Comparison of ENCODE assay signal across 13 cellular contexts in the genomic region with DNA sequence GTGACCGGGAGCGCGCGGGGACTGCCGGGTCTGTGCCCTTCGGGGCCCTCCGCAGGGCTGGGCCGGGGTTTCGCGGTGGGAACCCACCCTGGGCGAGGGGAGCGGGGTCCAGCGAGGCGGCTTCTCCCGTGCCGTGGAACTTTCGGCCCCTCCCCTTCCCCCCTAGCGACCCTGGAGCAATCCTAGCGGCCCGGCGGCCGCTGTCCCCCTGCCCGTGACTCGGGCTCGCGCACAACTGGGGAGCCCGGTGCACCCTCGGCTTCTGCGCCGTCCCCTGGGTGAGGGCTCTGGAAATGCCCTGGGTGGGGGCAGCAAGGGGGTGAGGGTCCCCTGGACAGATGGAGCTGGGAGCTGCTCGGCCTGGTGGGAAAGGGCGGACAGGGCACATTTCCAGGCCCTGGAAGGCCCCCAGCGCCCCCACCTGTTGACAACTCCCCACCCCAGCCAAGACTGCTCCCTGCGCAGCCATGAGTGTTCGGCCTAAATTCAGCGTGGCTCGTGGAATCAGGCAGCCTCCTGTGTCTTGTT. TPM values are rescaled to one million over a fixed set of nuclear protein-coding genes. Genes with fewer than 3 reads are reported as not detected.
A peak's percentile ranks its signal among the peaks of the same experiment; 100 is the strongest.
DNase-seq lines count a peak whose midpoint lies in the region; ATAC-seq and TF ChIP-seq lines count a peak whose summit lies in the region.
"Had no signal": no experiment of that assay in that cellular context is flagged by ENCODE, and none has a peak within 500 bp of the region (broad histone marks: within the 10 kb centered on the region; RNA-seq: fewer than 3 reads in every experiment).

No MANE protein-coding gene starts in this region.

- no peak for ATAC-seq in activated naive CD8-positive, alpha-beta T cell treated with anti-CD3 and anti-CD28 coated beads, Interleukin-2, amount 10 ng/mL, durations not matched to agents 7 days and 5 days (ENCODE audit: low read depth)
- ATAC-seq in activated naive CD8-positive, alpha-beta T cell treated with anti-CD3 and anti-CD28 coated beads, Interleukin-2, amount 50 U/mL, for 24 hours = no peak

- H3K36me3 Mint-ChIP-seq in activated naive CD8-positive, alpha-beta T cell treated with anti-CD3 and anti-CD28 coated beads, Interleukin-2, amount 10 ng/mL, durations not matched to agents 7 days and 5 days = peaks cover 2% of the 10 kb centered on the region
- no peaks in the 10 kb centered on the region for H3K36me3 Mint-ChIP-seq in activated naive CD8-positive, alpha-beta T cell treated with anti-CD3 and anti-CD28 coated beads, Interleukin-2, amount 50 U/mL, for 24 hours (ENCODE audit: low read depth)

- TF ChIP-seq POLR2A in suprapubic skin (IDR thresholded peaks at IDR 0.05) = no peak

- no peak overlapping the region for H3K4me2 ChIP-seq in GM23248 (ENCODE audit: unreplicated experiment)

- no peak for DNase-seq in activated naive CD8-positive, alpha-beta T cell treated with anti-CD3 and anti-CD28 coated beads, Interleukin-2, amount 10 ng/mL, durations not matched to agents 7 days and 5 days
- DNase-seq in activated naive CD8-positive, alpha-beta T cell treated with anti-CD3 and anti-CD28 coated beads, Interleukin-2, amount 50 U/mL, for 24 hours = no peak
- DNase-seq in suprapubic skin (ENCODE audit: low spot score in 2 of 2) (no peak), GM23248 (no peak), germinal center (ENCODE audit: low spot score) (no peak), glomerular visceral epithelial cell (ENCODE audit: extremely low spot score) (no peak)

- TF ChIP-seq CTCF in suprapubic skin (IDR thresholded peaks at IDR 0.05) = no peak

- no peak overlapping the region for H2AFZ ChIP-seq in GM23248

- no peaks in the 10 kb centered on the region for H3K9me2 ChIP-seq in GM23248 (ENCODE audit: insufficient read depth)

- H3K36me3 ChIP-seq in duodenal mucosa (ENCODE audit: control insufficient read depth in 1 of 2, insufficient read depth in 2 of 2, low read length in 2 of 2) (no peaks in the 10 kb centered on the region), mesodermal cell (ENCODE audit: control insufficient read depth, insufficient read depth, low read length) (no peaks in the 10 kb centered on the region), suprapubic skin (no peaks in the 10 kb centered on the region), GM23248 (ENCODE audit: low read depth) (no peaks in the 10 kb centered on the region)
- H3K36me3 ChIP-seq: thyroid gland had no signal

- H3K9ac ChIP-seq in duodenal mucosa (ENCODE audit: low read depth in 1 of 2, low read length in 2 of 2) (no peak overlapping the region), GM23248 (no peak overlapping the region)

- H3K27me3 ChIP-seq in duodenal mucosa (ENCODE audit: control insufficient read depth in 1 of 2, insufficient read depth in 2 of 2, low read length in 2 of 2) (peaks cover 38% of the 10 kb centered on the region in 2 donors), suprapubic skin (peaks cover 75% of the 10 kb centered on the region), GM23248 (replicated peaks; ENCODE audit: insufficient read depth) (peaks cover 26% of the 10 kb centered on the region)

- no peaks in the 10 kb centered on the region for H3K79me2 ChIP-seq in GM23248 (ENCODE audit: insufficient read depth)

- H3K4me3 ChIP-seq in duodenal mucosa (ENCODE audit: low read depth in 1 of 2, low read length in 2 of 2) (peak overlapping the region; percentile 10 to 47), mesodermal cell (ENCODE audit: extremely low read depth, insufficient read depth, low read length, poor library complexity, severe bottlenecking) (peak overlapping the region; percentile 16), suprapubic skin (peak overlapping the region; percentile 42), GM23248 (no peak overlapping the region)

- POLR2A ChIA-PET in activated naive CD8-positive, alpha-beta T cell treated with anti-CD3 and anti-CD28 coated beads, Interleukin-2, amount 10 ng/mL, durations not matched to agents 7 days and 5 days (lab: Charles Lee) = no interaction called here

- H3K27ac Mint-ChIP-seq in activated naive CD8-positive, alpha-beta T cell treated with anti-CD3 and anti-CD28 coated beads, Interleukin-2, amount 10 ng/mL, durations not matched to agents 7 days and 5 days = no peak overlapping the region
- H3K27ac Mint-ChIP-seq in activated naive CD8-positive, alpha-beta T cell treated with anti-CD3 and anti-CD28 coated beads, Interleukin-2, amount 50 U/mL, for 24 hours = no peak overlapping the region

- peak overlapping the region; percentile 22 for H3K4me3 Mint-ChIP-seq in activated naive CD8-positive, alpha-beta T cell treated with anti-CD3 and anti-CD28 coated beads, Interleukin-2, amount 10 ng/mL, durations not matched to agents 7 days and 5 days
- H3K4me3 Mint-ChIP-seq in activated naive CD8-positive, alpha-beta T cell treated with anti-CD3 and anti-CD28 coated beads, Interleukin-2, amount 50 U/mL, for 24 hours = no peak overlapping the region

- H3K27ac ChIP-seq in duodenal mucosa (ENCODE audit: low read depth, low read length) (no peak overlapping the region), mesodermal cell (ENCODE audit: low read depth, low read length, severe bottlenecking) (no peak overlapping the region), suprapubic skin (no peak overlapping the region), GM23248 (no peak overlapping the region)

- H3K27me3 Mint-ChIP-seq in activated naive CD8-positive, alpha-beta T cell treated with anti-CD3 and anti-CD28 coated beads, Interleukin-2, amount 10 ng/mL, durations not matched to agents 7 days and 5 days = peaks cover 44% of the 10 kb centered on the region
- peaks cover 45% of the 10 kb centered on the region for H3K27me3 Mint-ChIP-seq in activated naive CD8-positive, alpha-beta T cell treated with anti-CD3 and anti-CD28 coated beads, Interleukin-2, amount 50 U/mL, for 24 hours

- no peaks in the 10 kb centered on the region for H3K9me3 Mint-ChIP-seq in activated naive CD8-positive, alpha-beta T cell treated with anti-CD3 and anti-CD28 coated beads, Interleukin-2, amount 10 ng/mL, durations not matched to agents 7 days and 5 days
- H3K9me3 Mint-ChIP-seq in activated naive CD8-positive, alpha-beta T cell treated with anti-CD3 and anti-CD28 coated beads, Interleukin-2, amount 50 U/mL, for 24 hours = no peaks in the 10 kb centered on the region

- H3K4me1 ChIP-seq in duodenal mucosa (ENCODE audit: control insufficient read depth in 1 of 2, insufficient read depth in 2 of 2, low read length in 2 of 2) (peaks cover 18 to 23% of the 10 kb centered on the region in 2 donors), mesodermal cell (ENCODE audit: control insufficient read depth, insufficient read depth, low read length, poor library complexity, severe bottlenecking) (no peaks in the 10 kb centered on the region), suprapubic skin (peaks cover 23% of the 10 kb centered on the region), GM23248 (ENCODE audit: insufficient read depth) (no peaks in the 10 kb centered on the region)

- H3F3A ChIP-seq in GM23248 (ENCODE audit: insufficient read depth) = no peaks in the 10 kb centered on the region

- no peaks in the 10 kb centered on the region for H3K9me3 ChIP-seq in duodenal mucosa (ENCODE audit: control insufficient read depth in 1 of 2, low read length in 2 of 2)
- H3K9me3 ChIP-seq in mesodermal cell (ENCODE audit: control insufficient read depth, low read length) = no peaks in the 10 kb centered on the region
- no peaks in the 10 kb centered on the region for H3K9me3 ChIP-seq in suprapubic skin
- H3K9me3 ChIP-seq in GM23248 (ENCODE audit: low read depth) = no peaks in the 10 kb centered on the region
- H3K9me3 ChIP-seq: thyroid gland had no signal

- TF ChIP-seq EP300 in suprapubic skin (IDR thresholded peaks at IDR 0.05) = no peak

- 51 to 56% methylated on average over 21 to 31 of the region's 37 CpGs for WGBS in mesodermal cell (ENCODE audit: insufficient coverage in 2 of 2), 2 experiments
- 21% methylated on average over 17 of the region's 37 CpGs for WGBS in suprapubic skin
- 43 to 79% methylated on average over 18 to 20 of the region's 37 CpGs for WGBS in GM23248 (ENCODE audit: low coverage in 1 of 2, low lambda C conversion rate in 2 of 2, missing lambda C conversion rate in 2 of 2), 2 experiments

- peaks cover 8% of the 10 kb centered on the region for H3K4me1 Mint-ChIP-seq in activated naive CD8-positive, alpha-beta T cell treated with anti-CD3 and anti-CD28 coated beads, Interleukin-2, amount 10 ng/mL, durations not matched to agents 7 days and 5 days
- H3K4me1 Mint-ChIP-seq in activated naive CD8-positive, alpha-beta T cell treated with anti-CD3 and anti-CD28 coated beads, Interleukin-2, amount 50 U/mL, for 24 hours = peaks cover 18% of the 10 kb centered on the region

- in situ Hi-C loops in GM23248 (cut with MboI) = no loop called here

- no peaks in the 10 kb centered on the region for H4K20me1 ChIP-seq in GM23248 (ENCODE audit: insufficient read depth)

RNA-seq across cellular contexts. Expression of gene UTS2R, which starts 0.6 kb away (rescaled TPM):
- not detected for total RNA-seq in activated naive CD8-positive, alpha-beta T cell treated with anti-CD3 and anti-CD28 coated beads, Interleukin-2, amount 10 ng/mL, durations not matched to agents 7 days and 5 days
- polyA plus RNA-seq in mesodermal cell (2013, experiment 1 of 2) = 0.48 TPM
- 0.46 TPM for polyA plus RNA-seq in mesodermal cell (2013, experiment 2 of 2)
- total RNA-seq in suprapubic skin = not detected
- total RNA-seq in GM23248 (2014; rRNA removed; shearing (Covaris generic)) = not detected in 2 replicates
- not detected in 2 replicates for polyA plus RNA-seq in GM23248 (2016; fragmentation: Nextera tagmentation; extraction: Ambion mirVana)
- total RNA-seq: activated CD8-positive, alpha-beta memory T cell treated with anti-CD3 and anti-CD28 coated beads for 36 hours; mononuclear cell; sciatic nerve had no signal

RNA-seq across cellular contexts. Expression of gene TEX19, which starts 13.1 kb away (rescaled TPM):
- total RNA-seq in activated naive CD8-positive, alpha-beta T cell treated with anti-CD3 and anti-CD28 coated beads, Interleukin-2, amount 10 ng/mL, durations not matched to agents 7 days and 5 days = not detected
- 0.26 TPM for polyA plus RNA-seq in mesodermal cell (2013, experiment 1 of 2)
- polyA plus RNA-seq in mesodermal cell (2013, experiment 2 of 2) = 0.40 TPM
- not detected for total RNA-seq in suprapubic skin
- total RNA-seq in GM23248 (2014; rRNA removed; shearing (Covaris generic)) = not detected in 2 replicates
- not detected in 2 replicates for polyA plus RNA-seq in GM23248 (2016; fragmentation: Nextera tagmentation; extraction: Ambion mirVana)
- total RNA-seq: activated CD8-positive, alpha-beta memory T cell treated with anti-CD3 and anti-CD28 coated beads for 36 hours; mononuclear cell; sciatic nerve had no signal

RNA-seq across cellular contexts. Expression of gene SECTM1, which starts 38.6 kb away (rescaled TPM):
- 1 to 10 TPM in 1 of 2 experiments, under 1 TPM in 1; 0.86 to 1.0 TPM for total RNA-seq in activated naive CD8-positive, alpha-beta T cell treated with anti-CD3 and anti-CD28 coated beads, Interleukin-2, amount 10 ng/mL, durations not matched to agents 7 days and 5 days
- not detected for polyA plus RNA-seq in mesodermal cell (2013, experiment 1 of 2)
- not detected for polyA plus RNA-seq in mesodermal cell (2013, experiment 2 of 2)
- 10 to 100 TPM in 3 of 4 donors, 1 to 10 TPM in 1; 9.5 to 37.8 (median 16.6) TPM for total RNA-seq in suprapubic skin
- total RNA-seq in GM23248 (2014; rRNA removed; shearing (Covaris generic)) = 1.4 and 3.0 TPM in 2 replicates
- polyA plus RNA-seq in GM23248 (2016; fragmentation: Nextera tagmentation; extraction: Ambion mirVana) = 1.4 TPM in 2 replicates
- total RNA-seq: OCI-LY7 had no signal

RNA-seq across cellular contexts. Expression of gene HEXD, which starts 46.0 kb away (rescaled TPM):
- total RNA-seq in activated naive CD8-positive, alpha-beta T cell treated with anti-CD3 and anti-CD28 coated beads, Interleukin-2, amount 10 ng/mL, durations not matched to agents 7 days and 5 days = 10 to 100 TPM; 84.1 to 84.8 TPM
- 21.9 TPM for polyA plus RNA-seq in mesodermal cell (2013, experiment 1 of 2)
- 20.8 TPM for polyA plus RNA-seq in mesodermal cell (2013, experiment 2 of 2)
- 10 to 100 TPM; 28.1 to 84.6 (median 33.4) TPM for total RNA-seq in suprapubic skin
- 5.9 and 9.7 TPM in 2 replicates for total RNA-seq in GM23248 (2014; rRNA removed; shearing (Covaris generic))
- polyA plus RNA-seq in GM23248 (2016; fragmentation: Nextera tagmentation; extraction: Ambion mirVana) = 4.1 and 5.7 TPM in 2 replicates

RNA-seq across cellular contexts. Expression of gene OGFOD3, which starts 46.3 kb away (rescaled TPM):
- total RNA-seq in activated naive CD8-positive, alpha-beta T cell treated with anti-CD3 and anti-CD28 coated beads, Interleukin-2, amount 10 ng/mL, durations not matched to agents 7 days and 5 days = 10 to 100 TPM; 24.4 to 27.4 TPM
- 21.7 TPM for polyA plus RNA-seq in mesodermal cell (2013, experiment 1 of 2)
- 19.4 TPM for polyA plus RNA-seq in mesodermal cell (2013, experiment 2 of 2)
- total RNA-seq in suprapubic skin = 10 to 100 TPM; 13.0 to 33.5 (median 20.0) TPM
- total RNA-seq in GM23248 (2014; rRNA removed; shearing (Covaris generic)) = 34.1 and 44.7 TPM in 2 replicates
- polyA plus RNA-seq in GM23248 (2016; fragmentation: Nextera tagmentation; extraction: Ambion mirVana) = 38.1 and 43.6 TPM in 2 replicates
